In genomic region chr10:27153855-27154198, GRCh38 we compare ENCODE assay signal across 8 cellular contexts. TPM values are rescaled to one million over a fixed set of nuclear protein-coding genes. Genes with fewer than 3 reads are reported as not detected.
DNase-seq lines count a peak whose midpoint lies in the region; ATAC-seq and TF ChIP-seq lines count a peak whose summit lies in the region.

No MANE protein-coding gene starts in this region.

- DNase-seq in AG04450 (ENCODE audit: low read depth, low spot score), result no peak
- peak in 1 of 2 donors; percentile 11 for DNase-seq in foreskin keratinocyte
- no peak for DNase-seq in osteocyte (ENCODE audit: extremely low spot score, unreplicated experiment)
- no peak for DNase-seq in SKM-1 treated with dmso at 0.1 percent for 144 hours (lab: John Stamatoyannopoulos, UW; ENCODE audit: unreplicated experiment)

- POLR2A ChIA-PET in AG04450 (lab: Yijun Ruan, JAX), result interaction anchor here (0.6 to 1.5 kb wide), 8 partner anchors 10 to 801 kb away, joined by 3 to 11 read pairs (median 4); partner anchors contain the start of gene ACBD5

- peaks cover 40% of the 10 kb centered on the region for H3K4me1 Mint-ChIP-seq in osteocyte (ENCODE audit: unreplicated experiment)

- CTCF ChIA-PET in AG04450 (lab: Charles Lee), result interaction anchor here (0.7 to 1.3 kb wide), 10 partner anchors 8 to 207 kb away, joined by 3 to 7 read pairs (median 4); no protein-coding TSS in a partner anchor

- ATAC-seq in GM18511 (IDR thresholded peaks at IDR 0.05; ENCODE audit: unreplicated experiment) (peak; percentile 12), HG03135 (IDR thresholded peaks at IDR 0.05; ENCODE audit: unreplicated experiment) (peak; percentile 4), foreskin keratinocyte (peak; percentile 1), HG03196 (IDR thresholded peaks at IDR 0.05; ENCODE audit: unreplicated experiment) (no peak)

- peaks cover 18% of the 10 kb centered on the region for H3K4me1 ChIP-seq in foreskin keratinocyte

- peaks cover 3% of the 10 kb centered on the region for H3K36me3 Mint-ChIP-seq in osteocyte (ENCODE audit: unreplicated experiment)

- H3K9me3 Mint-ChIP-seq in osteocyte (ENCODE audit: unreplicated experiment), result no peaks in the 10 kb centered on the region

- peak overlapping the region; percentile 97 for H3K4me3 ChIP-seq in AG04450 (ENCODE audit: low read depth, low read length)

- TF ChIP-seq CTCF in AG04450 (IDR thresholded peaks at IDR 0.05; ENCODE audit: low read depth, low read length) (no peak), VCaP (conservative IDR thresholded peaks at IDR 0.05) (no peak), foreskin keratinocyte (conservative IDR thresholded peaks at IDR 0.05) (no peak), osteocyte (IDR thresholded peaks at IDR 0.05) (no peak)

- H3K27ac ChIP-seq in AG04450 (ENCODE audit: low read depth, low read length) (peak overlapping the region; percentile 100), VCaP (peak overlapping the region; percentile 93), foreskin keratinocyte (peak overlapping the region; percentile 100)

- peaks cover 2% of the 10 kb centered on the region; the same call in 1 of the 2 replicates for H3K9me3 ChIP-seq in AG04450 (ENCODE audit: control insufficient read depth, insufficient read depth, low read length)

- H3K27me3 ChIP-seq in AG04450 (ENCODE audit: control insufficient read depth, insufficient read depth, low read length) (no peaks in the 10 kb centered on the region), foreskin keratinocyte (no peaks in the 10 kb centered on the region)

- H3K27me3 Mint-ChIP-seq in osteocyte (ENCODE audit: unreplicated experiment), result no peaks in the 10 kb centered on the region

- H3K4me3 Mint-ChIP-seq in osteocyte (ENCODE audit: unreplicated experiment), result peak overlapping the region; percentile 97

- H3K27ac Mint-ChIP-seq in osteocyte (ENCODE audit: unreplicated experiment), result peak overlapping the region; percentile 100

RNA-seq across cellular contexts. Expression of gene YME1L1, which starts 0.4 kb away (rescaled TPM):
- polyA plus RNA-seq in AG04450 (2011; rRNA removed), result 115 and 135 TPM in 2 replicates
- 35.5 and 75.0 TPM in 2 replicates for polyA minus RNA-seq in AG04450 (2011; rRNA and poly(A)+ RNA removed)
- 106 and 108 TPM in 2 replicates for total RNA-seq in foreskin keratinocyte
- 39.6 and 47.5 TPM in 2 replicates for polyA plus RNA-seq in foreskin keratinocyte
- 114 and 119 TPM in 2 replicates for total RNA-seq in osteocyte

RNA-seq across cellular contexts. Expression of gene MASTL, which starts 1.3 kb away (rescaled TPM):
- polyA plus RNA-seq in AG04450 (2011; rRNA removed), result 4.2 and 4.6 TPM in 2 replicates
- polyA minus RNA-seq in AG04450 (2011; rRNA and poly(A)+ RNA removed), result 2.3 and 3.4 TPM in 2 replicates
- 31.6 and 43.7 TPM in 2 replicates for total RNA-seq in foreskin keratinocyte
- 11.5 and 18.0 TPM in 2 replicates for polyA plus RNA-seq in foreskin keratinocyte
- 7.8 and 10.5 TPM in 2 replicates for total RNA-seq in osteocyte

RNA-seq across cellular contexts. Expression of gene ANKRD26, which starts 53.5 kb away (rescaled TPM):
- polyA plus RNA-seq in AG04450 (2011; rRNA removed) (2.3 and 3.6 TPM in 2 replicates), foreskin keratinocyte (1.9 and 2.3 TPM in 2 replicates)
- 2.2 and 4.8 TPM in 2 replicates for polyA minus RNA-seq in AG04450 (2011; rRNA and poly(A)+ RNA removed)
- total RNA-seq in foreskin keratinocyte (7.9 and 8.3 TPM in 2 replicates), osteocyte (12.2 and 13.5 TPM in 2 replicates)
